Comparison of ENCODE assay signal across 10 cellular contexts in the genomic region with DNA sequence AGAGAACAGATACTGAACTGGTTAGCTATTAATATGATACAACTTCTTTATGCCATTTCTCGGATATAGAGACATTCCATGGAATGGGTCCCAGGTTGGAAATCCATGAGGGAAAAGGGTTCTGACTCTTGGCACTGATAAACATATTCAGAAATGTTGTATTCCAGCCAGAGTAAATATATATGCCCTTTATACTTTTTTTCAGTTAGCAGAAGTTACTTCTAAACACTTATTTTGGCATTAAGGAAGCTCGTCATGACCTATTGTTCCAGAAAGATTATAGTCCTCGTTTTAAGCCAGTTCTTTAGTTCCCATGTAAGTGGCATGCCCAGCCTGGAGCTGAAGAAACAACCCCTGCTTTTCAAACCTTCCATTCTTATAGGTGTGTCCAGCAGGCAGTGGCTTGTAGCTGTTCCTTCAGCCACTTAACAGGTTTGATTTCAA.
DNase-seq lines count a peak whose midpoint lies in the region; ATAC-seq and TF ChIP-seq lines count a peak whose summit lies in the region.
"Had no signal": no experiment of that assay in that cellular context is flagged by ENCODE, and none has a peak within 500 bp of the region (broad histone marks: within the 10 kb centered on the region; RNA-seq: fewer than 3 reads in every experiment).

No MANE protein-coding gene starts in this region.

- H3K27me3 ChIP-seq in PC-3 (ENCODE audit: low read length) (no peaks in the 10 kb centered on the region), right lobe of liver (no peaks in the 10 kb centered on the region), stomach (no peaks in the 10 kb centered on the region)

- H3K4me2 ChIP-seq in PC-3 (ENCODE audit: low read length) = peak overlapping the region; percentile 81

- TF ChIP-seq CTCF in PC-3 (conservative IDR thresholded peaks at IDR 0.05; ENCODE audit: low read depth, low read length) = no peak
- no peak for TF ChIP-seq CTCF in right lobe of liver (IDR thresholded peaks at IDR 0.05)
- no peak for TF ChIP-seq CTCF in stomach (IDR thresholded peaks at IDR 0.05)

- H3K4me1 ChIP-seq in PC-3 (ENCODE audit: insufficient read depth, low read length) (peaks cover 61% of the 10 kb centered on the region), right lobe of liver (peaks cover 0 to 22% (median 10%) of the 10 kb centered on the region in 4 donors), stomach (peaks cover 22 to 72% (median 39%) of the 10 kb centered on the region in 4 donors)

- BruUV-seq in PC-3 (replicated peaks; lab: Mats Ljungman, UMichigan) = no TSS peak

- 2% methylated on average over 3 of the region's 3 CpGs for WGBS in right lobe of liver (ENCODE audit: insufficient coverage, low coverage, low lambda C conversion rate, missing lambda C conversion rate)
- 10 to 22% (median 15%) methylated on average over 3 of the region's 3 CpGs for WGBS in stomach, 5 donors

- peaks cover 82% of the 10 kb centered on the region for H3K79me2 ChIP-seq in PC-3 (ENCODE audit: low read length)

- intact Hi-C loops in PC-3 (cut with micrococcal nuclease) = loop anchor here (5.0 kb wide), 1 partner anchor 37 kb away; no protein-coding TSS in a partner anchor
- intact Hi-C loops in right lobe of liver (cut with DNase I) = no loop called here
- intact Hi-C loops in stomach (cut with DNase I; ENCODE audit: low total_unique reads) = no loop called here

- no peaks in the 10 kb centered on the region for H4K20me1 ChIP-seq in PC-3 (ENCODE audit: low read length)

- TF ChIP-seq EP300 in stomach (IDR thresholded peaks at IDR 0.05) = no peak

- H3K36me3 ChIP-seq in PC-3 (ENCODE audit: low read depth, low read length) (no peaks in the 10 kb centered on the region), right lobe of liver (no peaks in the 10 kb centered on the region), stomach (no peaks in the 10 kb centered on the region)

- peak overlapping the region; percentile 96 for H3K27ac ChIP-seq in PC-3 (ENCODE audit: low read length)
- peak overlapping the region; percentile 41 to 56 (median 42) for H3K27ac ChIP-seq in right lobe of liver
- peak overlapping the region; percentile 30 to 82 (median 80) for H3K27ac ChIP-seq in stomach

- peak; percentile 46 for TF ChIP-seq POLR2A in right lobe of liver (IDR thresholded peaks at IDR 0.05)
- no peak for TF ChIP-seq POLR2A in stomach (IDR thresholded peaks at IDR 0.05)

- no peak for ATAC-seq in PC-3
- ATAC-seq in right lobe of liver = peak; percentile 52 to 68 (median 56)
- no peak for ATAC-seq in GM19397 (IDR thresholded peaks at IDR 0.05; ENCODE audit: unreplicated experiment)
- no peak for ATAC-seq in HG03439 (IDR thresholded peaks at IDR 0.05; ENCODE audit: unreplicated experiment)

- peaks cover 6% of the 10 kb centered on the region for H3F3A ChIP-seq in PC-3 (ENCODE audit: low read length, unreplicated experiment)

- no peak overlapping the region for H2AFZ ChIP-seq in PC-3 (ENCODE audit: low read length)

- no peaks in the 10 kb centered on the region for H3K9me2 ChIP-seq in PC-3 (replicated peaks; ENCODE audit: low read length)

- POLR2A ChIA-PET in PC-3 (lab: Charles Lee; ENCODE audit: unreplicated experiment) = interaction anchor here (0.7 kb wide), 1 partner anchor 121 kb away, joined by 4 read pairs; no protein-coding TSS in a partner anchor

- H3K9me3 ChIP-seq in PC-3 (ENCODE audit: low read length) = no peaks in the 10 kb centered on the region
- no peaks in the 10 kb centered on the region for H3K9me3 ChIP-seq in right lobe of liver
- no peaks in the 10 kb centered on the region for H3K9me3 ChIP-seq in stomach

- peak overlapping the region; percentile 82 for H3K9ac ChIP-seq in PC-3 (ENCODE audit: low read length)

- H3K4me3 ChIP-seq in PC-3 (ENCODE audit: low read length) = peak overlapping the region; percentile 60
- no peak overlapping the region for H3K4me3 ChIP-seq in right lobe of liver
- peak overlapping the region; percentile 22 to 40 (median 34) for H3K4me3 ChIP-seq in stomach

- CTCF ChIA-PET in PC-3 (lab: Charles Lee) = no interaction called here

- DNase-seq in PC-3 (peak; percentile 26), dermis blood vessel endothelial cell (peak; percentile 93), right lobe of liver (no peak), stomach (peak; percentile 56), iPS-NIHi7 (ENCODE audit: extremely low spot score) (no peak)
- no peak for DNase-seq in activated CD4-positive, CD25-positive, alpha-beta regulatory T cell treated with anti-CD3 and anti-CD28 coated beads, Interleukin-2, amount 50 U/mL, for 72 hours
- DNase-seq: naive B cell, NCI-H1436 treated with DMSO at 0.1 percent for 48 hours had no signal

Comparison
In these comparisons a context has a peak if more than half of its experiments do, and no peak if none do; other contexts are left out.
1. ATAC-seq: peak in right lobe of liver (4 of 4); none in PC-3 (single experiment), GM19397 (single experiment) and HG03439 (single experiment).
2. DNase-seq: peak in PC-3 (single experiment), dermis blood vessel endothelial cell (single experiment) and stomach (single experiment); none in right lobe of liver (0 of 3), iPS-NIHi7 (single experiment) and activated CD4-positive, CD25-positive, alpha-beta regulatory T cell treated with anti-CD3 and anti-CD28 coated beads, Interleukin-2, amount 50 U/mL, for 72 hours (single experiment).
3. H3K27ac ChIP-seq: peak in every context shown above with its lines; median percentile 96 in PC-3; 80 in stomach; 42 in right lobe of liver.
4. H3K4me3 ChIP-seq: peak in PC-3 (single experiment) and stomach (4 of 4); none in right lobe of liver (0 of 3).